ENCODE assay signal across 1 cellular context in the genomic region with DNA sequence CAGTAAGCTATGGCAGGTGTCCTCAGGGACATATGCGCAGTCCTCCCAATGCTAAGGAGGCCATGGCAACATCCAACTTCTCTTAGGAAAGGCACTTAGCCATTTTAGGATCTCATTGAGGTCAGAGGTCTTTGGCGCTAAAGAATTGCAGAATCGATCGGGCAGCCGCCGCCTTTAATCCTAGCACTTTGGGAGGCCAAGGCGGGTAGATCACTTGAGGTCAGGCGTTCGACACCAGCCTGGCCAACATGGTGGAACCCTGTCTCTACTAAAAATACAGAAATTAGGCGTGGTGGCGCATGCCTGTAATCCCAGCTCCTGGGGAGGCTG.
TF ChIP-seq lines count a peak whose summit lies in the region.

No MANE protein-coding gene starts in this region.

TF ChIP-seq in H1, 55 proteins besides CTCF, POLR2A, EP300 and RAD21:
- TF ChIP-seq CHD2 (IDR thresholded peaks at IDR 0.05; ENCODE audit: low read length) (no peak), CBX8 (IDR thresholded peaks at IDR 0.05; ENCODE audit: borderline replicate concordance, low read depth, low read length) (no peak), TAF1 (IDR thresholded peaks at IDR 0.05; ENCODE audit: low read depth, low read length) (no peak), EZH2 (IDR thresholded peaks at IDR 0.05; ENCODE audit: low read depth, low read length, severe bottlenecking) (no peak)
